20 cellular contexts compared by ENCODE assay signal in genomic region chr12:40829738-40830144, GRCh38.
DNase-seq lines count a peak whose midpoint lies in the region; FAIRE-seq and TF ChIP-seq lines count a peak whose summit lies in the region.
"Had no signal": no experiment of that assay in that cellular context is flagged by ENCODE, and none has a peak within 500 bp of the region (broad histone marks: within the 10 kb centered on the region; RNA-seq: fewer than 3 reads in every experiment).

No MANE protein-coding gene starts in this region.

- H3K36me3 ChIP-seq in mammary epithelial cell (ENCODE audit: insufficient read depth, low read length) (no peaks in the 10 kb centered on the region), keratinocyte (ENCODE audit: control insufficient read depth in 2 of 2, extremely low read depth in 1 of 2, insufficient read depth in 2 of 2, low read length in 2 of 2) (no peaks in the 10 kb centered on the region)

- no peaks in the 10 kb centered on the region for H3K9me1 ChIP-seq in keratinocyte (ENCODE audit: control insufficient read depth, extremely low read depth, insufficient read depth, low read length)

- no peak overlapping the region for H3K4me3 ChIP-seq in mammary epithelial cell (replicated peaks in 1 of 3; ENCODE audit: insufficient read depth in 1 of 3, low read depth in 2 of 3, low read length in 3 of 3)
- H3K4me3 ChIP-seq in keratinocyte (ENCODE audit: control insufficient read depth in 2 of 3, extremely low read depth in 1 of 3, insufficient read depth in 2 of 3, low read depth in 1 of 3, low read length in 3 of 3): peak overlapping the region in 1 of 3 experiments; percentile 38
- H3K4me3 ChIP-seq: GM12878 had no signal

- no peaks in the 10 kb centered on the region for H4K20me1 ChIP-seq in mammary epithelial cell (ENCODE audit: insufficient read depth, low read length)
- no peaks in the 10 kb centered on the region for H4K20me1 ChIP-seq in keratinocyte (ENCODE audit: control insufficient read depth, extremely low read depth, insufficient read depth, low read length)

- H2AFZ ChIP-seq in mammary epithelial cell (ENCODE audit: low read depth, low read length): peak overlapping the region; percentile 66
- H2AFZ ChIP-seq in keratinocyte (ENCODE audit: control insufficient read depth, low read length): peak overlapping the region; percentile 84

- peak; percentile 53 for FAIRE-seq in keratinocyte (lab: Jason Lieb, UNC)
- FAIRE-seq: GM12878 had no signal

- DNase-seq in ACHN: peak; percentile 22
- peak; percentile 5 for DNase-seq in HK-2 (ENCODE audit: unreplicated experiment)
- peak; percentile 83 for DNase-seq in mammary epithelial cell
- DNase-seq in keratinocyte (ENCODE audit: low read depth, low spot score): peak; percentile 71
- DNase-seq in superior temporal gyrus (ENCODE audit: extremely low spot score): no peak
- no peak for DNase-seq in cerebellar nuclear complex (lab: John Stamatoyannopoulos, UW)
- DNase-seq in NCI-H1436 (lab: John Stamatoyannopoulos, UW): no peak
- DNase-seq in activated naive CD4-positive, alpha-beta T cell (lab: John Stamatoyannopoulos, UW): no peak
- DNase-seq: activated CD4-positive, alpha-beta memory T cell treated with anti-CD3 and anti-CD28 coated beads, Interleukin-2, amount 10 ng/mL, durations not matched to agents 7 days and 5 days; activated naive CD8-positive, alpha-beta T cell treated with anti-CD3 and anti-CD28 coated beads for 36 hours; activated T-cell treated with anti-CD3 and anti-CD28 coated beads, Interleukin-2, amount 50 U/mL, for 72 hours; effector CD8-positive, alpha-beta T cell; hypothalamus; KBM-7; occipital lobe; stimulated activated CD4-positive, alpha-beta T cell treated with anti-CD3 and anti-CD28 coated beads, Interleukin-2, amount 100 ng/mL, for 24 hours; T-cell had no signal

- CTCF ChIA-PET in mammary epithelial cell (lab: Charles Lee; ENCODE audit: low non-redundant PET): no interaction called here

- no peaks in the 10 kb centered on the region for H3K27me3 ChIP-seq in mammary epithelial cell (ENCODE audit: insufficient read depth, low read length)
- H3K27me3 ChIP-seq in keratinocyte (ENCODE audit: control insufficient read depth, extremely low read depth, insufficient read depth, low read length): no peaks in the 10 kb centered on the region

- TF ChIP-seq CTCF in mammary epithelial cell (conservative IDR thresholded peaks at IDR 0.05 in 1 of 2, IDR thresholded peaks at IDR 0.05 in 1 of 2; ENCODE audit: extremely low read depth in 1 of 2, insufficient read depth in 1 of 2, low read depth in 1 of 2, low read length in 2 of 2) (no peak), keratinocyte (optimal IDR thresholded peaks at IDR 0.05 in 1 of 3, IDR thresholded peaks at IDR 0.05 in 1 of 3, conservative IDR thresholded peaks at IDR 0.05 in 1 of 3; ENCODE audit: extremely low read depth in 1 of 3, insufficient read depth in 2 of 3, low read length in 3 of 3) (no peak)

- BruUV-seq in mammary epithelial cell (replicated peaks; lab: Mats Ljungman, UMichigan): no TSS peak

- H3K9me3 ChIP-seq in mammary epithelial cell (replicated peaks; ENCODE audit: insufficient read depth, low read length) (no peaks in the 10 kb centered on the region), keratinocyte (ENCODE audit: control insufficient read depth, low read depth, low read length) (no peaks in the 10 kb centered on the region)

- WGBS in mammary epithelial cell (ENCODE audit: low coverage, missing lambda C conversion rate): 14% methylated on average over 1 of the region's 1 CpG

- no peak overlapping the region for H3K9ac ChIP-seq in mammary epithelial cell (ENCODE audit: insufficient read depth, low read length)
- H3K9ac ChIP-seq in keratinocyte (ENCODE audit: control insufficient read depth, extremely low read depth, insufficient read depth, low read length): peak overlapping the region; percentile 43

- H3K27ac ChIP-seq in mammary epithelial cell (ENCODE audit: insufficient read depth, low read depth, low read length) (peak overlapping the region; percentile 80), keratinocyte (ENCODE audit: control insufficient read depth, insufficient read depth, low read length) (peak overlapping the region; percentile 85)
- H3K27ac ChIP-seq: HL-60, VCaP had no signal

- H3K79me2 ChIP-seq in mammary epithelial cell (ENCODE audit: insufficient read depth, low read length) (no peaks in the 10 kb centered on the region), keratinocyte (ENCODE audit: control insufficient read depth, insufficient read depth, low read length) (no peaks in the 10 kb centered on the region)

- dilution Hi-C loops in mammary epithelial cell (cut with HindIII; ENCODE audit: low sequenced_read_pairs) (no loop called here), keratinocyte (cut with MboI; ENCODE audit: extremely low pct_ligation_motif_present, low sequenced_read_pairs) (loop anchor here (25.0 kb wide), 1 partner anchor 492 kb away; no protein-coding TSS in a partner anchor)

- H3K4me2 ChIP-seq in mammary epithelial cell (ENCODE audit: insufficient read depth, low read depth, low read length): peak overlapping the region; percentile 62
- H3K4me2 ChIP-seq in keratinocyte (ENCODE audit: control insufficient read depth, extremely low read depth, insufficient read depth, low read depth, low read length): peak overlapping the region; percentile 76

- intact Hi-C loops in mammary epithelial cell (cut with micrococcal nuclease): loop anchor here (5.0 kb wide), 2 partner anchors 78 to 137 kb away; partner anchors contain the start of gene CNTN1

- in situ Hi-C loops in ACHN (cut with HindIII; ENCODE audit: low pct_ligation_motif_present, low pct_unique_long_range_greater_than_20kb, low sequenced_read_pairs) (no loop called here), mammary epithelial cell (cut with MboI; ENCODE audit: low sequenced_read_pairs in 2 of 2) (no loop called here)

- H3K4me1 ChIP-seq in mammary epithelial cell (ENCODE audit: insufficient read depth, low read length) (peaks cover 23% of the 10 kb centered on the region), keratinocyte (ENCODE audit: control insufficient read depth, extremely low read depth, insufficient read depth, low read length) (peaks cover 27% of the 10 kb centered on the region)

Comparison
In these comparisons a context has a peak if more than half of its experiments do, and no peak if none do; other contexts are left out.
1. DNase-seq: peak in ACHN (single experiment), HK-2 (single experiment), mammary epithelial cell (single experiment) and keratinocyte (single experiment); none in superior temporal gyrus (single experiment), cerebellar nuclear complex (0 of 2), NCI-H1436 (single experiment) and activated naive CD4-positive, alpha-beta T cell (0 of 4).